ENCODE assay signal across 20 cellular contexts in genomic region chr18:23156134-23156533, GRCh38.
"Had no signal": no experiment of that assay in that cellular context is flagged by ENCODE, and none has a peak within 500 bp of the region (broad histone marks: within the 10 kb centered on the region; RNA-seq: fewer than 3 reads in every experiment).

No MANE protein-coding gene starts in this region.

- H3K27me3 ChIP-seq: ascending aorta, ovary, right lobe of liver, stomach, testis, upper lobe of right lung had no signal

- H3K4me1 ChIP-seq: testis had no signal

- H3K27ac ChIP-seq: heart right ventricle, ovary, right lobe of liver, stomach, testis, upper lobe of right lung had no signal

- H3K36me3 ChIP-seq: ascending aorta, heart right ventricle, ovary, right lobe of liver, stomach, upper lobe of right lung had no signal

- H3K9me3 ChIP-seq: ascending aorta, heart right ventricle, ovary, right lobe of liver, stomach, testis, upper lobe of right lung had no signal

- H3K4me3 ChIP-seq: heart right ventricle, ovary, right lobe of liver, stomach, testis, upper lobe of right lung had no signal

- ATAC-seq: activated CD4-positive, alpha-beta T cell treated with anti-CD3 and anti-CD28 coated beads for 36 hours; activated CD8-positive, alpha-beta memory T cell treated with anti-CD3 and anti-CD28 coated beads, Interleukin-2, amount 10 ng/mL, durations not matched to agents 7 days and 5 days; heart right ventricle; left ventricle myocardium superior; right lobe of liver; upper lobe of right lung had no signal

- DNase-seq: activated CD4-positive, alpha-beta memory T cell treated with anti-CD3 and anti-CD28 coated beads, Interleukin-2, amount 10 ng/mL, durations not matched to agents 7 days and 5 days; activated CD4-positive, alpha-beta T cell treated with anti-CD3 and anti-CD28 coated beads for 36 hours; activated CD8-positive, alpha-beta memory T cell treated with anti-CD3 and anti-CD28 coated beads, Interleukin-2, amount 10 ng/mL, durations not matched to agents 7 days and 5 days; activated naive CD4-positive, alpha-beta T cell treated with anti-CD3 and anti-CD28 coated beads, Interleukin-2, amount 50 U/mL, for 16 hours; activated T-cell treated with anti-CD3 and anti-CD28 coated beads, Interleukin-2, amount 50 U/mL, for 24 hours; cerebellar nuclear complex; effector CD4-positive, alpha-beta T cell; heart right ventricle; immature natural killer cell; left ventricle myocardium superior; ovary; right lobe of liver; small intestine; stimulated activated CD4-positive, alpha-beta T cell treated with anti-CD3 and anti-CD28 coated beads, Interleukin-15, amount 100 ng/mL, for 24 hours; stimulated activated CD4-positive, alpha-beta T cell treated with anti-CD3 and anti-CD28 coated beads, Interleukin-2, amount 100 ng/mL, for 48 hours; stomach; SW 1271; testis; upper lobe of right lung had no signal
